ENCODE assay signal across 21 cellular contexts in the genomic region with DNA sequence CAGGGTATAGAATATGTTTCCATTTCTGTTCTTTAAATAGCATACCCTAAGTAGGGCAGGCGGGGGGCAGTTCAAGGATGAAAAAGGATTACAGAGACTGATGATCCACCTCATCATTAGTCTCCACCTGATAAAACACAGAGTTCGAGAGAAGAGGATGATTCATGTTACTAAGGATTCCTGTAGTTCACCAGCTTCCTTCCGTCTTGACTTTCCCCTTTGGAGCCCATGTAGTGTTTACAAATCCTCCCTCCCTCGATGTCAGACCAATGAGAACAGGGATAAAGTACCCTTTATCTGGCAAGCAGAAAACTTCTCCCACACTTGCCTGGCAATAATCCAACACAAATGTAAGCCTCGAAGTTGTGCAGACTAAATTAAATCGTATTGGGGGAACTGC.
"Had no signal": no experiment of that assay in that cellular context is flagged by ENCODE, and none has a peak within 500 bp of the region (broad histone marks: within the 10 kb centered on the region; RNA-seq: fewer than 3 reads in every experiment).

No MANE protein-coding gene starts in this region.

- H2AFZ ChIP-seq: parathyroid adenoma had no signal

- H3K27me3 ChIP-seq: cardiac muscle cell, colonic mucosa, neural progenitor cell had no signal

- H3K4me1 ChIP-seq: colonic mucosa, neural progenitor cell, parathyroid adenoma had no signal

- H3K9me3 Mint-ChIP-seq: activated T-cell treated with anti-CD3 and anti-CD28 coated beads, Interleukin-2, amount 50 U/mL, for 24 hours; neural progenitor cell; T-helper 2 cell treated with Interferon-gamma antibody and Interleukin-4, amounts not matched to agents 5 μg/mL and 100 μg/mL, for 36 hours had no signal

- H3K9ac ChIP-seq: neural progenitor cell, parathyroid adenoma had no signal

- H3K9me3 ChIP-seq: colonic mucosa, thoracic aorta had no signal

- H3K27me3 Mint-ChIP-seq: activated CD8-positive, alpha-beta memory T cell treated with anti-CD3 and anti-CD28 coated beads, Interleukin-2, amount 10 ng/mL, durations not matched to agents 7 days and 5 days; activated naive CD8-positive, alpha-beta T cell treated with anti-CD3 and anti-CD28 coated beads for 36 hours; activated T-cell treated with anti-CD3 and anti-CD28 coated beads, Interleukin-2, amount 50 U/mL, for 24 hours; stimulated activated naive CD8-positive, alpha-beta T cell treated with anti-CD3 and anti-CD28 coated beads, Interleukin-15, amount 100 ng/mL, for 72 hours had no signal

- H3K4me3 Mint-ChIP-seq: activated CD8-positive, alpha-beta memory T cell treated with anti-CD3 and anti-CD28 coated beads, Interleukin-2, amount 10 ng/mL, durations not matched to agents 7 days and 5 days; activated naive CD8-positive, alpha-beta T cell treated with anti-CD3 and anti-CD28 coated beads for 36 hours; activated T-cell treated with anti-CD3 and anti-CD28 coated beads, Interleukin-2, amount 50 U/mL, for 24 hours; neural progenitor cell; stimulated activated naive CD8-positive, alpha-beta T cell treated with anti-CD3 and anti-CD28 coated beads, Interleukin-15, amount 100 ng/mL, for 72 hours; T-helper 2 cell treated with Interferon-gamma antibody and Interleukin-4, amounts not matched to agents 5 μg/mL and 100 μg/mL, for 36 hours had no signal

- H3K4me1 Mint-ChIP-seq: activated CD8-positive, alpha-beta memory T cell treated with anti-CD3 and anti-CD28 coated beads, Interleukin-2, amount 10 ng/mL, durations not matched to agents 7 days and 5 days; activated naive CD8-positive, alpha-beta T cell treated with anti-CD3 and anti-CD28 coated beads for 36 hours; neural progenitor cell; stimulated activated naive CD8-positive, alpha-beta T cell treated with anti-CD3 and anti-CD28 coated beads, Interleukin-15, amount 100 ng/mL, for 72 hours had no signal

- H3K4me3 ChIP-seq: cardiac muscle cell, colonic mucosa, neural progenitor cell, thoracic aorta had no signal

- H3K36me3 Mint-ChIP-seq: activated CD8-positive, alpha-beta memory T cell treated with anti-CD3 and anti-CD28 coated beads, Interleukin-2, amount 10 ng/mL, durations not matched to agents 7 days and 5 days; activated naive CD8-positive, alpha-beta T cell treated with anti-CD3 and anti-CD28 coated beads for 36 hours; neural progenitor cell had no signal

- FAIRE-seq: urothelium cell line had no signal

- H3K36me3 ChIP-seq: cardiac muscle cell, colonic mucosa, neural progenitor cell, thoracic aorta had no signal

- H3K27ac Mint-ChIP-seq: activated CD8-positive, alpha-beta memory T cell treated with anti-CD3 and anti-CD28 coated beads, Interleukin-2, amount 10 ng/mL, durations not matched to agents 7 days and 5 days; activated naive CD8-positive, alpha-beta T cell treated with anti-CD3 and anti-CD28 coated beads for 36 hours; activated T-cell treated with anti-CD3 and anti-CD28 coated beads, Interleukin-2, amount 50 U/mL, for 24 hours; neural progenitor cell; stimulated activated naive CD8-positive, alpha-beta T cell treated with anti-CD3 and anti-CD28 coated beads, Interleukin-15, amount 100 ng/mL, for 72 hours; T-helper 2 cell treated with Interferon-gamma antibody and Interleukin-4, amounts not matched to agents 5 μg/mL and 100 μg/mL, for 36 hours had no signal

- H3K79me2 ChIP-seq: parathyroid adenoma had no signal

- ATAC-seq: activated CD4-positive, CD25-positive, alpha-beta regulatory T cell treated with anti-CD3 and anti-CD28 coated beads, Interleukin-2, amount 50 U/mL, for 24 hours; activated CD8-positive, alpha-beta memory T cell treated with anti-CD3 and anti-CD28 coated beads, Interleukin-2, amount 10 ng/mL, durations not matched to agents 7 days and 5 days; stimulated activated naive CD8-positive, alpha-beta T cell treated with anti-CD3 and anti-CD28 coated beads, Interleukin-15, amount 100 ng/mL, for 72 hours had no signal

- H3K4me2 ChIP-seq: neural progenitor cell had no signal

- H3K27ac ChIP-seq: cardiac muscle cell, colonic mucosa, neural progenitor cell, parathyroid adenoma, thoracic aorta had no signal

- DNase-seq: activated CD4-positive, alpha-beta T cell treated with anti-CD3 and anti-CD28 coated beads, Interleukin-2, amount 50 U/mL, for 48 hours; activated CD8-positive, alpha-beta memory T cell treated with anti-CD3 and anti-CD28 coated beads, Interleukin-2, amount 10 ng/mL, durations not matched to agents 7 days and 5 days; activated gamma-delta T cell; activated naive CD8-positive, alpha-beta T cell treated with anti-CD3 and anti-CD28 coated beads for 36 hours; activated T-cell treated with anti-CD3 and anti-CD28 coated beads, Interleukin-2, amount 50 U/mL, for 24 hours; anterior cingulate cortex; colonic mucosa; effector CD4-positive, alpha-beta T cell; foreskin fibroblast; head of caudate nucleus; islet precursor cell; stimulated activated CD4-positive, alpha-beta T cell treated with anti-CD3 and anti-CD28 coated beads, Interleukin-15, amount 100 ng/mL, for 24 hours; stimulated activated CD4-positive, alpha-beta T cell treated with anti-CD3 and anti-CD28 coated beads, Interleukin-4, amount 100 ng/mL, for 24 hours; stimulated activated naive CD8-positive, alpha-beta T cell treated with anti-CD3 and anti-CD28 coated beads, Interleukin-15, amount 100 ng/mL, for 72 hours had no signal
